In the genomic region with DNA sequence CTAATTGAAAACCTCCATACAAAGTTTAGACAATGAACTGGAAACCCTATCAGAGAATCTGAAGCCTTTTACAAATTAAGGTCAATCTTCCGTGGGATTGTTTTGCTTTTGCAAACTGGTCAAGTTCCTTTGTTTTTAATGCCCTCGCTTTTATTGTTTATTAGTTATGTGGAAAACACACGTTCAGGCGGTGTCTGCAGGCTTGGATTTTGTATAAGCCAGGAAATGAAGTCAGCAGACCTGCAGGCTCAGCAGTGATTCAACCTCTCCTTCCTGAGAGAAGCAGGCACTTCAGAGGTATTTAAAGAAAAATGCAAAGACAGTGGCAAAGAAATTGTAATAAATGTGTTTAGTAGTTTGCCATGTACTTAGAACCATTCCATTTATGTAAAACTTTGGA, we compare ENCODE assay signal across 1 cellular context.
TF ChIP-seq lines count a peak whose summit lies in the region.

No MANE protein-coding gene starts in this region.

TF ChIP-seq in endothelial cell of umbilical vein, 7 proteins besides CTCF, POLR2A, EP300 and RAD21 (continued from another document):
- TF ChIP-seq MAX (IDR thresholded peaks at IDR 0.05; ENCODE audit: insufficient read depth, insufficient read length) (no peak), POLR2AphosphoS5 (IDR thresholded peaks at IDR 0.05; ENCODE audit: insufficient read depth, low read depth, low read length) (peak; percentile 35), EZH2 (IDR thresholded peaks at IDR 0.05; ENCODE audit: borderline replicate concordance, low read depth, low read length, severe bottlenecking) (no peak), FOS (IDR thresholded peaks at IDR 0.05; ENCODE audit: borderline replicate concordance, insufficient read depth, low read length) (peak; percentile 87), GATA2 (IDR thresholded peaks at IDR 0.05; ENCODE audit: insufficient read depth, insufficient read length, low read depth, low read length) (peak; percentile 54)
